ENCODE assay signal across 9 cellular contexts in genomic region chr7:121107923-121108498, GRCh38.
DNase-seq lines count a peak whose midpoint lies in the region; ATAC-seq and TF ChIP-seq lines count a peak whose summit lies in the region.
"Had no signal": no experiment of that assay in that cellular context is flagged by ENCODE, and none has a peak within 500 bp of the region (broad histone marks: within the 10 kb centered on the region; RNA-seq: fewer than 3 reads in every experiment).

No MANE protein-coding gene starts in this region.

- peaks cover 22% of the 10 kb centered on the region for H3K27me3 Mint-ChIP-seq in endodermal cell (ENCODE audit: insufficient read depth)

- no peak overlapping the region for H3K4me3 Mint-ChIP-seq in endodermal cell

- H3K27me3 ChIP-seq in endodermal cell (ENCODE audit: control insufficient read depth, insufficient read depth, low read length, poor library complexity, severe bottlenecking): peaks cover 62% of the 10 kb centered on the region

- no peaks in the 10 kb centered on the region for H3K9me3 Mint-ChIP-seq in endodermal cell

- CTCF ChIA-PET in GM10248 (lab: Yijun Ruan, JAX): interaction anchor here (0.6 to 2.4 kb wide), 30 partner anchors 8 to 1837 kb away, joined by 3 to 18 read pairs (median 3); partner anchors contain the start of gene CPED1

- peak; percentile 80 for DNase-seq in A172 (ENCODE audit: low spot score)
- peak; percentile 24 for DNase-seq in GM10248 (ENCODE audit: extremely low spot score)
- DNase-seq in HCEC 1CT: peak; percentile 70
- DNase-seq in LHCN-M2 (ENCODE audit: low read depth): peak; percentile 83
- DNase-seq in RKO (ENCODE audit: low spot score): peak; percentile 84
- no peak for DNase-seq in endodermal cell
- peak in 1 of 3 donors; percentile 10 for DNase-seq in mucosa of descending colon
- no peak for DNase-seq in ecto neural progenitor cell (ENCODE audit: low spot score)

- peak; percentile 77 for ATAC-seq in mucosa of descending colon

- no peak overlapping the region for H3K27ac ChIP-seq in endodermal cell (ENCODE audit: low read depth, low read length)

- no peaks in the 10 kb centered on the region for H3K9me3 ChIP-seq in endodermal cell (ENCODE audit: control insufficient read depth, low read length)
- H3K9me3 ChIP-seq in mucosa of descending colon: no peaks in the 10 kb centered on the region
- H3K9me3 ChIP-seq: HAP-1 had no signal

- H3K4me1 ChIP-seq in endodermal cell (ENCODE audit: control insufficient read depth, insufficient read depth, low read length) (no peaks in the 10 kb centered on the region), mucosa of descending colon (ENCODE audit: low read depth) (no peaks in the 10 kb centered on the region)
- H3K4me1 ChIP-seq: HAP-1 had no signal

- H3K4me3 ChIP-seq in endodermal cell (ENCODE audit: low read length): no peak overlapping the region
- no peak overlapping the region for H3K4me3 ChIP-seq in mucosa of descending colon
- H3K4me3 ChIP-seq: HAP-1 had no signal

- peaks cover 7% of the 10 kb centered on the region for H3K4me1 Mint-ChIP-seq in endodermal cell

- H3K36me3 Mint-ChIP-seq in endodermal cell (ENCODE audit: low read depth): no peaks in the 10 kb centered on the region

- intact Hi-C loops in mucosa of descending colon (cut with DNase I, micrococcal nuclease): loop anchor here in 1 of 2 donors (5.0 kb wide), 1 partner anchor 121 kb away; the partner anchor contains the start of gene CPED1

- TF ChIP-seq CTCF in GM10248 (IDR thresholded peaks at IDR 0.05; ENCODE audit: control extremely low read depth, extremely low read depth, low read depth, missing control alignments) (peak; percentile 72), endodermal cell (conservative IDR thresholded peaks at IDR 0.05) (peak; percentile 95), mucosa of descending colon (IDR thresholded peaks at IDR 0.05) (peak; percentile 51)

- WGBS in endodermal cell (ENCODE audit: insufficient coverage in 1 of 2, insufficient read length in 1 of 2), 2 experiments: 43% methylated on average over 1 of the region's 1 CpG; no CpG with 5 or more reads in 1 of the 2 experiments

- H3K9ac ChIP-seq in endodermal cell (ENCODE audit: extremely low read depth, low read length, poor library complexity, severe bottlenecking): no peak overlapping the region

- H3K27ac Mint-ChIP-seq in endodermal cell: no peak overlapping the region

- no peaks in the 10 kb centered on the region for H3K36me3 ChIP-seq in endodermal cell (ENCODE audit: control insufficient read depth, insufficient read depth, low read length)
- no peaks in the 10 kb centered on the region for H3K36me3 ChIP-seq in mucosa of descending colon (ENCODE audit: low read depth)
- H3K36me3 ChIP-seq: HAP-1 had no signal

- POLR2A ChIA-PET in GM10248 (lab: Yijun Ruan, JAX): no interaction called here

Comparison
In these comparisons a context has a peak if more than half of its experiments do, and no peak if none do; other contexts are left out.
1. DNase-seq: peak in A172 (single experiment), GM10248 (single experiment), HCEC 1CT (single experiment), LHCN-M2 (single experiment) and RKO (single experiment); none in endodermal cell (single experiment) and ecto neural progenitor cell (single experiment).
2. Peak in every context shown above with its lines, with median percentiles within 50 percentile points of each other: CTCF ChIP-seq.